Comparison of ENCODE assay signal across 8 cellular contexts in genomic region chr5:140549237-140550144, GRCh38. TPM values are rescaled to one million over a fixed set of nuclear protein-coding genes. Genes with fewer than 3 reads are reported as not detected.
DNase-seq lines count a peak whose midpoint lies in the region; ATAC-seq and TF ChIP-seq lines count a peak whose summit lies in the region.

No MANE protein-coding gene starts in this region.

- H3K4me1 ChIP-seq in colonic mucosa (peaks cover 22% of the 10 kb centered on the region), mucosa of descending colon (ENCODE audit: low read depth) (peaks cover 44% of the 10 kb centered on the region)

- H3K4me3 ChIP-seq in colonic mucosa = no peak overlapping the region
- H3K4me3 ChIP-seq in mucosa of descending colon = no peak overlapping the region

- intact Hi-C loops in colonic mucosa (cut with DNase I) = loop anchor here (10.0 kb wide), 2 partner anchors 155 to 175 kb away; partner anchors contain the start of gene ZMAT2
- intact Hi-C loops in mucosa of descending colon (cut with DNase I, micrococcal nuclease) = loop anchor here in 1 of 2 donors (10.0 kb wide), 2 partner anchors 85 to 185 kb away; partner anchors contain the start of genes CD14, SLC4A9 and TMCO6

- no peaks in the 10 kb centered on the region for H3K27me3 ChIP-seq in colonic mucosa

- H3K9ac ChIP-seq in colonic mucosa (ENCODE audit: low read depth in 2 of 2, low read length in 2 of 2) = peak overlapping the region in 1 of 2 donors; percentile 89

- H3K9me3 ChIP-seq in colonic mucosa (no peaks in the 10 kb centered on the region), mucosa of descending colon (no peaks in the 10 kb centered on the region)

- TF ChIP-seq CTCF in colonic mucosa (IDR thresholded peaks at IDR 0.05) (no peak), mucosa of descending colon (IDR thresholded peaks at IDR 0.05) (no peak)

- ATAC-seq in mucosa of descending colon = peak; percentile 14
- ATAC-seq in GM21367 (IDR thresholded peaks at IDR 0.05; ENCODE audit: unreplicated experiment) = no peak
- ATAC-seq in GM18517 (IDR thresholded peaks at IDR 0.05; ENCODE audit: unreplicated experiment) = no peak

- peak; percentile 50 for DNase-seq in EH (ENCODE audit: low read depth)
- peak; percentile 74 for DNase-seq in NOMO-1 treated with DMSO at 0.1 percent for 48 hours (lab: John Stamatoyannopoulos, UW; ENCODE audit: unreplicated experiment)
- DNase-seq in colonic mucosa = peak; percentile 73
- peak in 2 of 3 donors; percentile 61 to 79 for DNase-seq in mucosa of descending colon
- DNase-seq in activated CD4-positive, alpha-beta T cell treated with anti-CD3 and anti-CD28 coated beads for 48 hours = no peak
- no peak for DNase-seq in activated CD4-positive, alpha-beta T cell treated with anti-CD3 and anti-CD28 coated beads, Interleukin-2, amount 50 U/mL, for 48 hours

- H3K36me3 ChIP-seq in colonic mucosa (peaks cover 13% of the 10 kb centered on the region), mucosa of descending colon (ENCODE audit: low read depth) (no peaks in the 10 kb centered on the region)

- peak overlapping the region; percentile 93 for H3K27ac ChIP-seq in colonic mucosa

RNA-seq across cellular contexts. Expression of gene EIF4EBP3, which starts 2.0 kb away (rescaled TPM):
- total RNA-seq in colonic mucosa (10 to 100 TPM; 13.5 to 13.8 TPM), mucosa of descending colon (10 to 100 TPM; 18.5 to 51.9 (median 23.1) TPM)

RNA-seq across cellular contexts. Expression of gene SRA1, which starts 7.8 kb away (rescaled TPM):
- total RNA-seq in colonic mucosa = 10 to 100 TPM; 24.5 to 34.1 TPM
- total RNA-seq in mucosa of descending colon = 10 to 100 TPM; 27.9 to 38.0 (median 31.8) TPM

RNA-seq across cellular contexts. Expression of gene APBB3, which starts 14.9 kb away (rescaled TPM):
- total RNA-seq in colonic mucosa (10 to 100 TPM; 11.0 to 17.0 TPM), mucosa of descending colon (10 to 100 TPM; 18.8 to 32.5 (median 21.2) TPM)

RNA-seq across cellular contexts. Expression of gene SLC35A4, which starts 15.1 kb away (rescaled TPM):
- 100 to 1,000 TPM in 1 of 2 donors, 10 to 100 TPM in 1; 78.1 to 129 TPM for total RNA-seq in colonic mucosa
- 10 to 100 TPM; 65.5 to 96.9 (median 93.8) TPM for total RNA-seq in mucosa of descending colon

Comparison
In these comparisons a context has a peak if more than half of its experiments do, and no peak if none do; other contexts are left out.
1. DNase-seq: peak in EH (single experiment), NOMO-1 treated with DMSO at 0.1 percent for 48 hours (single experiment), colonic mucosa (single experiment) and mucosa of descending colon (2 of 3); none in activated CD4-positive, alpha-beta T cell treated with anti-CD3 and anti-CD28 coated beads for 48 hours (single experiment) and activated CD4-positive, alpha-beta T cell treated with anti-CD3 and anti-CD28 coated beads, Interleukin-2, amount 50 U/mL, for 48 hours (0 of 2).